In the genomic region with DNA sequence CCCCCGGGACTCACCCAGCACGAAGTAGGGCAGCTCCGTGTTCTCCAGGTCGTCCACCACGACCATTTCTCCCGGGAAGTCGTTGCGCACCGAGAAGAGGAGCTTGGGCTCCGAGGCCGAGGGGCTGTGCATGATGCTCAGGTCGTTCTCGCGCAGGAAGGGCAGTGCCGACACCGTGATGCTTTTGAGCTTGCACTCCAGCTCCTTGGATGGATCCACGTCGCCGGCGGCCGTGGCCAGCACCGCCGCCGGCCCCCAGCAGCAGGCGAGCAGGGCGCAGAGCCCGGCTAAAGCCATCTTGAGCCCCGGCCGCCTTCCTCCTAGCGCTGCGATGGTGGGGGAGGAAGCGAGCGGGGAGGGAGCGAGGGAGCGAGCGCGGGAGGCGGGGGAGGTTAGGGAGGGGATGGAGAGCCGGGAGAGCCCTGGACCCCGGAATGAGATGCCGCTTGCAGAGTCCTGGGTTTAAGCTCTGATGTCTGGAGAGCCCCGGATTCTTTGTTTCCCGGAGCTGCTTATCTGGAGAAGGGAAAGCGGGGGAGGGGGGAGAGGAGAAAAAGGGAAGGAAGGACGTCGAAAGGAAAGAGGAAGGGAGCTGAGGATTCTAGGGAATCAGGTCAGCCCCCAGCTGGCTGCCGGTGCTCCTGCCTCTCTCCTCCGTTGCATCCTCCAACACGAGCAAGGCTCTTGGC, we compare ENCODE assay signal across 11 cellular contexts. TPM values are rescaled to one million over a fixed set of nuclear protein-coding genes. Genes with fewer than 3 reads are reported as not detected.
DNase-seq lines count a peak whose midpoint lies in the region; ATAC-seq and TF ChIP-seq lines count a peak whose summit lies in the region.
"Had no signal": no experiment of that assay in that cellular context is flagged by ENCODE, and none has a peak within 500 bp of the region (broad histone marks: within the 10 kb centered on the region; RNA-seq: fewer than 3 reads in every experiment).

Gene ASTN1 (minus strand): TSS at position 333 of the 689 bp plus-strand sequence. CDS start 36 bp downstream, at position 297.

- no peak for TF ChIP-seq POLR2A in heart left ventricle (IDR thresholded peaks at IDR 0.05)
- no peak for TF ChIP-seq POLR2A in right lobe of liver (IDR thresholded peaks at IDR 0.05)

- intact Hi-C loops in heart left ventricle (cut with DNase I) (no loop called here), right lobe of liver (cut with DNase I) (no loop called here)

- peak within 1 kb of the TSS; percentile 38 for H2AFZ ChIP-seq in parathyroid adenoma

- H3K4me3 ChIP-seq in BLaER1 (peak within 1 kb of the TSS; percentile 49), RWPE2 (ENCODE audit: severe bottlenecking) (peak within 1 kb of the TSS; percentile 8), heart left ventricle (peak within 1 kb of the TSS; percentile 19 to 56 (median 46)), parathyroid adenoma (ENCODE audit: low read depth, low read length) (no peak within 1 kb of the TSS), right lobe of liver (peak within 1 kb of the TSS in 1 of 3 donors; percentile 4)
- H3K4me3 ChIP-seq: lung had no signal

- H3K4me2 ChIP-seq in BLaER1 (peak within 1 kb of the TSS; percentile 67), parathyroid adenoma (ENCODE audit: low read length) (peak within 1 kb of the TSS; percentile 55)

- H3K9me3 ChIP-seq in BLaER1 (peaks cover 13% of the 10 kb centered on the region; the same call in 1 of the 2 replicates), RWPE2 (ENCODE audit: severe bottlenecking) (no peaks in the 10 kb centered on the region), heart left ventricle (no peaks in the 10 kb centered on the region), parathyroid adenoma (ENCODE audit: control insufficient read depth, low read length) (no peaks in the 10 kb centered on the region), right lobe of liver (no peaks in the 10 kb centered on the region)

- peaks cover 63% of the 10 kb centered on the region for H3K27me3 ChIP-seq in BLaER1
- peaks cover 79% of the 10 kb centered on the region for H3K27me3 ChIP-seq in RWPE2 (ENCODE audit: insufficient read depth, poor library complexity, severe bottlenecking)
- H3K27me3 ChIP-seq in heart left ventricle = peaks cover 0 to 71% (median 42%) of the 10 kb centered on the region in 9 donors
- no peaks in the 10 kb centered on the region for H3K27me3 ChIP-seq in parathyroid adenoma (ENCODE audit: control insufficient read depth, insufficient read depth, low read length)
- H3K27me3 ChIP-seq in right lobe of liver = peaks cover 0 to 21% of the 10 kb centered on the region in 2 donors

- TF ChIP-seq CTCF in RWPE2 (IDR thresholded peaks at IDR 0.05; ENCODE audit: poor library complexity, severe bottlenecking) (no peak), heart left ventricle (IDR thresholded peaks at IDR 0.05) (no peak), parathyroid adenoma (IDR thresholded peaks at IDR 0.05) (no peak), right lobe of liver (IDR thresholded peaks at IDR 0.05) (no peak)

- H3K79me2 ChIP-seq in parathyroid adenoma = no peaks in the 10 kb centered on the region

- ATAC-seq in RWPE2 (ENCODE audit: low read depth) = peak; percentile 53; the same call in 1 of the 3 replicates
- ATAC-seq in heart left ventricle = peak in 1 of 4 donors; percentile 24
- no peak for ATAC-seq in HG02571 (IDR thresholded peaks at IDR 0.05; ENCODE audit: unreplicated experiment)
- ATAC-seq in right lobe of liver = no peak
- ATAC-seq in HG03460 (IDR thresholded peaks at IDR 0.05; ENCODE audit: unreplicated experiment) = no peak

- no peak within 1 kb of the TSS for H3K27ac ChIP-seq in BLaER1
- no peak within 1 kb of the TSS for H3K27ac ChIP-seq in RWPE2 (ENCODE audit: poor library complexity, severe bottlenecking)
- H3K27ac ChIP-seq in heart left ventricle = no peak within 1 kb of the TSS
- H3K27ac ChIP-seq in parathyroid adenoma = no peak within 1 kb of the TSS
- H3K27ac ChIP-seq in right lobe of liver = no peak within 1 kb of the TSS

- no peak for DNase-seq in RWPE2 (ENCODE audit: low spot score)
- peak in 2 of 5 donors; percentile 10 to 46 for DNase-seq in heart left ventricle
- no peak for DNase-seq in right lobe of liver
- no peak for DNase-seq in stimulated activated naive CD4-positive, alpha-beta T cell treated with Interleukin-2 at 50 U/mL for 16 hours (lab: John Stamatoyannopoulos, UW)
- DNase-seq: activated T-cell treated with anti-CD3 and anti-CD28 coated beads for 4 hours; stimulated activated naive CD4-positive, alpha-beta T cell had no signal

- H3K36me3 ChIP-seq in BLaER1 (no peaks in the 10 kb centered on the region), RWPE2 (ENCODE audit: low read depth) (no peaks in the 10 kb centered on the region), heart left ventricle (no peaks in the 10 kb centered on the region), parathyroid adenoma (ENCODE audit: control insufficient read depth, insufficient read depth, low read length) (no peaks in the 10 kb centered on the region), right lobe of liver (no peaks in the 10 kb centered on the region)

- no peaks in the 10 kb centered on the region for H4K20me1 ChIP-seq in BLaER1

- H3K9ac ChIP-seq in BLaER1 (no peak within 1 kb of the TSS), parathyroid adenoma (no peak within 1 kb of the TSS)

- 0 to 1% (median 1%) methylated on average over 36 to 49 of the region's 49 CpGs for WGBS in heart left ventricle, 4 donors
- 2% methylated on average over 29 of the region's 49 CpGs for WGBS in right lobe of liver (ENCODE audit: insufficient coverage, low coverage, low lambda C conversion rate, missing lambda C conversion rate)

- H3K4me1 ChIP-seq in BLaER1 (peaks cover 6% of the 10 kb centered on the region; the same call in 1 of the 2 replicates), RWPE2 (ENCODE audit: insufficient read depth, poor library complexity, severe bottlenecking) (no peaks in the 10 kb centered on the region), heart left ventricle (peaks cover 0 to 15% (median 0%) of the 10 kb centered on the region in 12 donors), parathyroid adenoma (no peaks in the 10 kb centered on the region), right lobe of liver (no peaks in the 10 kb centered on the region)

RNA-seq across cellular contexts. Expression of gene ASTN1, which starts in this region (rescaled TPM):
- total RNA-seq in heart left ventricle (1 to 10 TPM in 2 of 9 donors, under 1 TPM in 7; 0.16 to 3.6 (median 0.77) TPM), right lobe of liver (under 1 TPM; 0.06 to 0.78 (median 0.18) TPM)
- under 1 TPM; 0.15 to 0.19 TPM for polyA plus RNA-seq in heart left ventricle
